ENCODE assay signal across 34 cellular contexts in the genomic region with DNA sequence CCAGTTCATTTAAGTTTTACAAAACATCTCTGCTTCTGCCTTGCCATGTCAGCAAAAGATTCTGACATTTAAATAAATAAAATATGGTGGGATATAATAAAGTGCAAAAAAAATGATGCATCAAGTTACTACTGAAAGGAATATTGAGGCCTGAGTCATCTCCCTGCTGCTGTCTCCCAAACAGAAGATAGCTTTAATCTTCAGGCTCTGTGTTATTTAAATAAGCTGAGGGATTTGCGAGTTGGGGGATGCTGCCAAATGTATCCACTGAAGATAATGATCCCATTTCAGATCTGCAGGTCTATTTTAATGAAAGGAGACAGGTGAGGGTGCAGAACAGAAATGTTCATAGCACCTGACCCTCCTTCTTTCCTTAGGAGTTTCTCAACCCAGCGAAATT.
"Had no signal": no experiment of that assay in that cellular context is flagged by ENCODE, and none has a peak within 500 bp of the region (broad histone marks: within the 10 kb centered on the region; RNA-seq: fewer than 3 reads in every experiment).

No MANE protein-coding gene starts in this region.

- DNase-seq: activated CD4-positive, alpha-beta memory T cell treated with anti-CD3 and anti-CD28 coated beads for 36 hours; activated CD4-positive, alpha-beta T cell treated with anti-CD3 and anti-CD28 coated beads for 4 hours; activated CD8-positive, alpha-beta memory T cell treated with anti-CD3 and anti-CD28 coated beads, Interleukin-2, amount 50 U/mL, for 4 hours; activated gamma-delta T cell; activated naive CD8-positive, alpha-beta T cell treated with anti-CD3 and anti-CD28 coated beads, Interleukin-2, amount 10 ng/mL, durations not matched to agents 7 days and 5 days; activated T-cell treated with anti-CD3 and anti-CD28 coated beads, Interleukin-2, amount 50 U/mL, for 24 hours; brain microvascular endothelial cell; cortex of kidney; foreskin fibroblast; head of caudate nucleus; hypothalamus; immature natural killer cell; kidney; left colon; naive B cell; nephron progenitor cell; ovary; right lobe of liver; small intestine; stimulated activated CD4-positive, alpha-beta T cell treated with anti-CD3 and anti-CD28 coated beads, Interleukin-1b, Interleukin-23, amount 100 ng/mL, for 48 hours; stimulated activated CD4-positive, alpha-beta T cell treated with anti-CD3 and anti-CD28 coated beads, Interleukin-4, amount 100 ng/mL, for 4 hours; stimulated activated CD8-positive, alpha-beta memory T cell treated with anti-CD3 and anti-CD28 coated beads, Interleukin-4, amount 100 ng/mL, for 48 hours; stomach; T-helper 9 cell; thyroid gland; upper lobe of left lung had no signal

- H3K4me1 Mint-ChIP-seq: stimulated activated memory B cell treated with anti-CD40 and anti-IgM and Interleukin-4, amounts not matched to agents 10 μg/mL and 1 μg/mL and 100 μg/mL, for 72 hours had no signal

- H3K36me3 ChIP-seq: ascending aorta, brain microvascular endothelial cell, ovary, right lobe of liver, stomach, thyroid gland, upper lobe of left lung, vagina had no signal

- H3K27me3 ChIP-seq: ascending aorta, brain microvascular endothelial cell, ovary, right lobe of liver, stomach, thyroid gland, upper lobe of left lung, vagina had no signal

- H3K4me3 Mint-ChIP-seq: activated CD4-positive, alpha-beta memory T cell treated with anti-CD3 and anti-CD28 coated beads for 36 hours; activated naive CD4-positive, alpha-beta T cell treated with anti-CD3 and anti-CD28 coated beads, Interleukin-2, amount 10 ng/mL, durations not matched to agents 7 days and 5 days; activated T-cell treated with anti-CD3 and anti-CD28 coated beads, Interleukin-2, amount 50 U/mL, for 24 hours; immature natural killer cell; mesothelial cell of epicardium; naive B cell; nephron progenitor cell; stimulated activated memory B cell treated with anti-CD40 and anti-IgM and Interleukin-4, amounts not matched to agents 10 μg/mL and 1 μg/mL and 100 μg/mL, for 72 hours had no signal

- H3K9me3 ChIP-seq: ascending aorta, ovary, right lobe of liver, stomach, thyroid gland, upper lobe of left lung, vagina had no signal

- H3K27me3 Mint-ChIP-seq: activated CD4-positive, alpha-beta memory T cell treated with anti-CD3 and anti-CD28 coated beads for 36 hours; activated naive CD4-positive, alpha-beta T cell treated with anti-CD3 and anti-CD28 coated beads, Interleukin-2, amount 10 ng/mL, durations not matched to agents 7 days and 5 days; activated T-cell treated with anti-CD3 and anti-CD28 coated beads, Interleukin-2, amount 50 U/mL, for 24 hours; naive B cell; stimulated activated memory B cell treated with anti-CD40 and anti-IgM and Interleukin-4, amounts not matched to agents 10 μg/mL and 1 μg/mL and 100 μg/mL, for 72 hours had no signal

- ATAC-seq: esophagus mucosa; left colon; right lobe of liver; stimulated activated memory B cell treated with anti-CD40 and anti-IgM and Interleukin-4, amounts not matched to agents 10 μg/mL and 1 μg/mL and 100 μg/mL, for 72 hours had no signal

- H3K4me3 ChIP-seq: ascending aorta, ovary, right lobe of liver, stomach, thyroid gland, upper lobe of left lung, vagina had no signal

- H3K36me3 Mint-ChIP-seq: activated CD4-positive, alpha-beta memory T cell treated with anti-CD3 and anti-CD28 coated beads for 36 hours; mesothelial cell of epicardium had no signal

- H3K27ac Mint-ChIP-seq: activated CD4-positive, alpha-beta memory T cell treated with anti-CD3 and anti-CD28 coated beads for 36 hours; activated T-cell treated with anti-CD3 and anti-CD28 coated beads, Interleukin-2, amount 50 U/mL, for 24 hours; immature natural killer cell; mesothelial cell of epicardium; naive B cell; nephron progenitor cell; progenitor cell of endocrine pancreas; stimulated activated memory B cell treated with anti-CD40 and anti-IgM and Interleukin-4, amounts not matched to agents 10 μg/mL and 1 μg/mL and 100 μg/mL, for 72 hours had no signal

- H3K4me1 ChIP-seq: right lobe of liver had no signal

- H3K27ac ChIP-seq: ascending aorta, brain microvascular endothelial cell, ovary, right lobe of liver, stomach, thyroid gland, upper lobe of left lung, vagina, VCaP had no signal
